In genomic region chr6:43494321-43494720, GRCh38 we compare ENCODE assay signal across 1 cellular context.
TF ChIP-seq lines count a peak whose summit lies in the region.

No MANE protein-coding gene starts in this region.

TF ChIP-seq in HepG2, 621 proteins besides CTCF, POLR2A, EP300 and RAD21:
- TF ChIP-seq ARNTL (CRISPR knock-in tag; IDR thresholded peaks at IDR 0.05), result peak; percentile 13; the same call in 1 of the 2 replicates
- peak; percentile 49 for TF ChIP-seq IKZF4 (CRISPR knock-in tag; IDR thresholded peaks at IDR 0.05; ENCODE audit: borderline replicate concordance, low read depth, not compliant biosample characterization)
- TF ChIP-seq ZNF704 (CRISPR knock-in tag; IDR thresholded peaks at IDR 0.05; ENCODE audit: borderline replicate concordance), result 0 out of 2 replicates have a peak, but pooled peaks have one; percentile 52
- 0 out of 2 replicates have a peak, but pooled peaks have one; percentile 22 for TF ChIP-seq GMEB1 (CRISPR knock-in tag; IDR thresholded peaks at IDR 0.05; ENCODE audit: borderline replicate concordance)
- TF ChIP-seq ARNT (IDR thresholded peaks at IDR 0.05), result no peak
- 0 out of 2 replicates have a peak, but pooled peaks have one; percentile 3 for TF ChIP-seq KMT2B (CRISPR knock-in tag; IDR thresholded peaks at IDR 0.05)
- TF ChIP-seq ZNF282 (IDR thresholded peaks at IDR 0.05; ENCODE audit: partially characterized antibody), result no peak
- 0 out of 2 replicates have a peak, but pooled peaks have one; percentile 5 for TF ChIP-seq ZNF124 (CRISPR knock-in tag; IDR thresholded peaks at IDR 0.05)
- TF ChIP-seq ZNF598 (CRISPR knock-in tag; IDR thresholded peaks at IDR 0.05; ENCODE audit: borderline replicate concordance), result peak; percentile 63; the same call in 1 of the 2 replicates
- no peak for TF ChIP-seq HINFP (CRISPR knock-in tag; IDR thresholded peaks at IDR 0.05; ENCODE audit: low read depth)
- TF ChIP-seq KDM1A (CRISPR knock-in tag; IDR thresholded peaks at IDR 0.05), result no peak
- no peak for TF ChIP-seq ZSCAN31 (CRISPR knock-in tag; IDR thresholded peaks at IDR 0.05; ENCODE audit: low read depth)
- 0 out of 2 replicates have a peak, but pooled peaks have one; percentile 44 for TF ChIP-seq ZNF138 (CRISPR knock-in tag; IDR thresholded peaks at IDR 0.05; ENCODE audit: low read depth)
- no peak for TF ChIP-seq ZNF343 (CRISPR knock-in tag; IDR thresholded peaks at IDR 0.05)
- peak; percentile 34 for TF ChIP-seq ZNF883 (CRISPR knock-in tag; IDR thresholded peaks at IDR 0.05; ENCODE audit: not compliant biosample characterization)
- TF ChIP-seq SOX6 (IDR thresholded peaks at IDR 0.05), result no peak
- TF ChIP-seq SOX6 (CRISPR knock-in tag; IDR thresholded peaks at IDR 0.05), result 0 out of 2 replicates have a peak, but pooled peaks have one; percentile 2
- peak; percentile 73; the same call in 1 of the 2 replicates for TF ChIP-seq ZNF547 (CRISPR knock-in tag; IDR thresholded peaks at IDR 0.05)
- TF ChIP-seq ZNF687 (CRISPR knock-in tag; IDR thresholded peaks at IDR 0.05), result peak; percentile 29; the same call in 1 of the 2 replicates
- peak in 1 of 2 experiments; percentile 17; a peak in 1 of 4 replicates for TF ChIP-seq HMGXB4 (CRISPR knock-in tag; IDR thresholded peaks at IDR 0.05; ENCODE audit: borderline replicate concordance in 1 of 2, low read depth in 1 of 2)
- 0 out of 2 replicates have a peak, but pooled peaks have one; percentile 1 for TF ChIP-seq TBX3 (IDR thresholded peaks at IDR 0.05; ENCODE audit: borderline replicate concordance)
- 0 out of 2 replicates have a peak, but pooled peaks have one; percentile 5 for TF ChIP-seq SIN3A (IDR thresholded peaks at IDR 0.05; ENCODE audit: borderline replicate concordance, low read depth, low read length)
